In genomic region chr13:31073859-31074718, GRCh38 we compare ENCODE assay signal across 8 cellular contexts.
DNase-seq lines count a peak whose midpoint lies in the region; ATAC-seq, FAIRE-seq and TF ChIP-seq lines count a peak whose summit lies in the region.

No MANE protein-coding gene starts in this region.

- no peak overlapping the region for H3K27ac ChIP-seq in K562 (ENCODE audit: extremely low read depth, low read depth, low read length)

- no peak overlapping the region for H2AFZ ChIP-seq in K562 (ENCODE audit: low read depth, low read length)

- WGBS in K562 (ENCODE audit: insufficient coverage, low coverage, missing lambda C conversion rate): 0% methylated on average over 5 of the region's 5 CpGs

- CTCF ChIA-PET in K562 (lab: Yijun Ruan, JAX; ENCODE audit: low intra/inter-chr PET ratio): no interaction called here

- POLR2A ChIA-PET in K562 (lab: Yijun Ruan, JAX): no interaction called here

- no TSS peak for BruUV-seq in K562 (replicated peaks; lab: Mats Ljungman, UMichigan)

- ATAC-seq in GM19455 (IDR thresholded peaks at IDR 0.05; ENCODE audit: unreplicated experiment) (peak; percentile 93), HG03439 (IDR thresholded peaks at IDR 0.05; ENCODE audit: unreplicated experiment) (peak; percentile 95), K562 (no peak)

- no peaks in the 10 kb centered on the region for H4K20me1 ChIP-seq in K562 (replicated peaks; ENCODE audit: control insufficient read depth, insufficient read depth, low read length)

- no peaks in the 10 kb centered on the region for H3K36me3 ChIP-seq in K562 (ENCODE audit: control insufficient read depth, insufficient read depth, low read length)

- in situ Hi-C loops in K562 (cut with MboI): no loop called here

- no peak overlapping the region for H3K4me2 ChIP-seq in K562 (ENCODE audit: insufficient read depth, low read length)

- TF ChIP-seq RAD21 in K562 (CRISPR knock-in tag; conservative IDR thresholded peaks at IDR 0.05 in 1 of 2, IDR thresholded peaks at IDR 0.05 in 1 of 2): no peak

- no peaks in the 10 kb centered on the region for H3K79me2 ChIP-seq in K562 (ENCODE audit: control insufficient read depth, insufficient read depth, low read length)

- TF ChIP-seq EP300 in K562 (IDR thresholded peaks at IDR 0.05; ENCODE audit: low read length): no peak

- intact Hi-C loops in K562 (cut with micrococcal nuclease): no loop called here

- TF ChIP-seq POLR2A in K562 (conservative IDR thresholded peaks at IDR 0.05): no peak

- FAIRE-seq in K562 (lab: Jason Lieb, UNC): no peak

- no peak for TF ChIP-seq CTCF in GM12864 (IDR thresholded peaks at IDR 0.05; ENCODE audit: low read depth, low read length, missing control alignments)
- no peak for TF ChIP-seq CTCF in K562 (IDR thresholded peaks at IDR 0.05 in 2 of 3, conservative IDR thresholded peaks at IDR 0.05 in 1 of 3; ENCODE audit: insufficient read depth in 2 of 3, low read depth in 1 of 3, low read length in 3 of 3)

- H3K27me3 ChIP-seq in K562 (ENCODE audit: control insufficient read depth in 2 of 2, insufficient read depth in 2 of 2, low read length in 2 of 2): no peaks in the 10 kb centered on the region

- H3K9me1 ChIP-seq in K562 (ENCODE audit: control insufficient read depth, insufficient read depth, low read length): no peaks in the 10 kb centered on the region

- no peaks in the 10 kb centered on the region for H3K9me3 ChIP-seq in K562 (replicated peaks; ENCODE audit: control insufficient read depth, insufficient read depth, low read depth, low read length)

- no peaks in the 10 kb centered on the region for H3K4me1 ChIP-seq in K562 (replicated peaks in 1 of 2; ENCODE audit: control insufficient read depth in 2 of 2, insufficient read depth in 2 of 2, low read length in 2 of 2)

- DNase-seq in GM12864 (ENCODE audit: low read depth) (peak; percentile 94), K562 (ENCODE audit: extremely low read depth in 1 of 4, low spot score in 3 of 4) (no peak), SKM-1 treated with dmso at 0.1 percent for 144 hours (lab: John Stamatoyannopoulos, UW; ENCODE audit: unreplicated experiment) (no peak), AG20443 (ENCODE audit: low spot score) (no peak), AG08395 (ENCODE audit: low spot score) (no peak)
- DNase-seq in stimulated activated CD4-positive, alpha-beta T cell treated with anti-CD3 and anti-CD28 coated beads, Interleukin-15, amount 100 ng/mL, for 48 hours (ENCODE audit: low read depth in 2 of 2): peak; percentile 43 to 45

- H3K4me3 ChIP-seq in GM12864 (ENCODE audit: low read depth, low read length) (no peak overlapping the region), K562 (no peak overlapping the region)

- H3K9ac ChIP-seq in K562 (ENCODE audit: insufficient read depth in 1 of 2, low read depth in 2 of 2, low read length in 2 of 2): no peak overlapping the region

TF ChIP-seq in K562, 482 proteins besides CTCF, POLR2A, EP300 and RAD21:
- TF ChIP-seq RFX1 (IDR thresholded peaks at IDR 0.05): peak; percentile 70
- TF ChIP-seq CREB1 (IDR thresholded peaks at IDR 0.05): no peak
- no peak for TF ChIP-seq CREB1 (CRISPR knock-in tag; IDR thresholded peaks at IDR 0.05)

Comparison
In these comparisons a context has a peak if more than half of its experiments do, and no peak if none do; other contexts are left out.
1. DNase-seq: peak in GM12864 (single experiment) and stimulated activated CD4-positive, alpha-beta T cell treated with anti-CD3 and anti-CD28 coated beads, Interleukin-15, amount 100 ng/mL, for 48 hours (2 of 2); none in K562 (0 of 4), SKM-1 treated with dmso at 0.1 percent for 144 hours (single experiment), AG20443 (single experiment) and AG08395 (single experiment).